8 cellular contexts compared by ENCODE assay signal in the genomic region with DNA sequence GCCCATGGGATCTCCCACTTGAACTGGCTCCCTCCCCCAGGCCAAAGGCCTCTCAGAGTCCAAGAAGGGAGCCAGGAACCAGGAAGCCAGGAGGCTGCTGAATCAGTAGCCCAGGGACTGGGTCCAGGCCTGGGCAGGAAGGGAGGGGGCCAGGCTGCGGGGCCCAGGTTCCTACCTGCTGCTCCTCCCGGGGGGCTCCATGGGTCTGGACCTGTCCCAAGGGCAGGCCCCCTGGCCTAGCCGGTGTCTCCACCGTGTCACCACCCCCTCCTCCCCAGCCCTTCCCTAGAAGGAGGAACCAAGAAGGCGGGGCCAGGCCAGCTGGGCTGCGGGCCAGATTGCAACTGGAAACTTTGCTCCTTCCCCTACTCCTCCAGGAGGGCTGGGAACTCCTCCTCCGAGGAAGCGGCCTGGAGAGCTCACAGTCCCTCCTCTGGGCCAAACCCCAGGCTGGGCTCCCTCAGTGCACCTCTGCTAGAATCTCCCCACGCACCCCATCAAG. TPM values are rescaled to one million over a fixed set of nuclear protein-coding genes. Genes with fewer than 3 reads are reported as not detected.
DNase-seq lines count a peak whose midpoint lies in the region; ATAC-seq and TF ChIP-seq lines count a peak whose summit lies in the region.

A gene (minus strand): TSS at position 264 of the 502 bp plus-strand sequence.

- H3K27me3 ChIP-seq in RWPE2 (ENCODE audit: insufficient read depth, poor library complexity, severe bottlenecking) (no peaks in the 10 kb centered on the region), vagina (no peaks in the 10 kb centered on the region)

- no peak for TF ChIP-seq POLR2A in vagina (IDR thresholded peaks at IDR 0.05)

- TF ChIP-seq CTCF in RWPE2 (IDR thresholded peaks at IDR 0.05; ENCODE audit: poor library complexity, severe bottlenecking), result no peak
- no peak for TF ChIP-seq CTCF in vagina (IDR thresholded peaks at IDR 0.05)

- H3K4me1 ChIP-seq in RWPE2 (ENCODE audit: insufficient read depth, poor library complexity, severe bottlenecking) (peaks cover 6% of the 10 kb centered on the region), vagina (peaks cover 40% of the 10 kb centered on the region)

- H3K27ac ChIP-seq in RWPE2 (ENCODE audit: poor library complexity, severe bottlenecking) (peak within 1 kb of the TSS; percentile 92), vagina (peak within 1 kb of the TSS; percentile 54)

- no peaks in the 10 kb centered on the region for H3K9me3 ChIP-seq in RWPE2 (ENCODE audit: severe bottlenecking)
- no peaks in the 10 kb centered on the region for H3K9me3 ChIP-seq in vagina

- peak within 1 kb of the TSS; percentile 39 for H3K4me3 ChIP-seq in RWPE2 (ENCODE audit: severe bottlenecking)
- peak within 1 kb of the TSS; percentile 34 to 46 for H3K4me3 ChIP-seq in vagina

- intact Hi-C loops in vagina (cut with DNase I), result no loop called here

- no peaks in the 10 kb centered on the region for H3K36me3 ChIP-seq in RWPE2 (ENCODE audit: low read depth)
- no peaks in the 10 kb centered on the region for H3K36me3 ChIP-seq in vagina

- ATAC-seq in RWPE2 (ENCODE audit: low read depth), result peak; percentile 86

- DNase-seq in HCEC 1CT (peak; percentile 70), RWPE2 (ENCODE audit: low spot score) (peak; percentile 76), epidermal melanocyte (ENCODE audit: insufficient read length, low spot score) (peak; percentile 46), midbrain (lab: John Stamatoyannopoulos, UW) (peak; percentile 36), vagina (ENCODE audit: extremely low spot score in 2 of 2) (no peak), NCI-H146 (lab: John Stamatoyannopoulos, UW) (no peak), NCI-H345 (lab: John Stamatoyannopoulos, UW) (no peak)
- no peak for DNase-seq in activated CD4-positive, CD25-positive, alpha-beta regulatory T cell (lab: John Stamatoyannopoulos, UW)

RNA-seq across cellular contexts. Expression of the gene that starts here (rescaled TPM):
- 22.8 TPM for total RNA-seq in vagina

Comparison
In these comparisons a context has a peak if more than half of its experiments do, and no peak if none do; other contexts are left out.
1. DNase-seq: peak in HCEC 1CT (single experiment), RWPE2 (single experiment), epidermal melanocyte (single experiment) and midbrain (single experiment); none in vagina (0 of 2), NCI-H146 (single experiment), NCI-H345 (single experiment) and activated CD4-positive, CD25-positive, alpha-beta regulatory T cell (0 of 4).